8 cellular contexts compared by ENCODE assay signal in genomic region chr3:55487376-55488241, GRCh38. TPM values are rescaled to one million over a fixed set of nuclear protein-coding genes. Genes with fewer than 3 reads are reported as not detected.
A peak's percentile ranks its signal among the peaks of the same experiment; 100 is the strongest.
DNase-seq lines count a peak whose midpoint lies in the region; ATAC-seq and TF ChIP-seq lines count a peak whose summit lies in the region.

No MANE protein-coding gene starts in this region.

- H3K36me3 Mint-ChIP-seq in activated naive CD4-positive, alpha-beta T cell treated with anti-CD3 and anti-CD28 coated beads for 36 hours (ENCODE audit: low read depth): peaks cover 2% of the 10 kb centered on the region
- peaks cover 0 to 5% (median 0%) of the 10 kb centered on the region in 5 donors for H3K36me3 Mint-ChIP-seq in naive thymus-derived CD4-positive, alpha-beta T cell

- no peak for ATAC-seq in naive thymus-derived CD4-positive, alpha-beta T cell
- no peak for ATAC-seq in HG03095 (IDR thresholded peaks at IDR 0.05; ENCODE audit: unreplicated experiment)
- no peak for ATAC-seq in HG03432 (IDR thresholded peaks at IDR 0.05; ENCODE audit: unreplicated experiment)

- CTCF ChIA-PET in activated naive CD4-positive, alpha-beta T cell treated with anti-CD3 and anti-CD28 coated beads for 36 hours (lab: Charles Lee): interaction anchor here (0.8 kb wide), 1 partner anchor 260 kb away, joined by 3 read pairs; no protein-coding TSS in a partner anchor
- CTCF ChIA-PET in naive thymus-derived CD4-positive, alpha-beta T cell (lab: Charles Lee): no interaction called here

- peaks cover 28% of the 10 kb centered on the region for H3K4me1 Mint-ChIP-seq in activated naive CD4-positive, alpha-beta T cell treated with anti-CD3 and anti-CD28 coated beads for 36 hours (ENCODE audit: low read depth)
- peaks cover 0 to 51% (median 26%) of the 10 kb centered on the region in 7 donors for H3K4me1 Mint-ChIP-seq in naive thymus-derived CD4-positive, alpha-beta T cell

- peaks cover 18% of the 10 kb centered on the region for H3K36me3 ChIP-seq in SJCRH30
- no peaks in the 10 kb centered on the region for H3K36me3 ChIP-seq in esophagus muscularis mucosa
- H3K36me3 ChIP-seq in naive thymus-derived CD4-positive, alpha-beta T cell (ENCODE audit: control insufficient read depth in 2 of 3, insufficient read depth in 3 of 3, low read length in 3 of 3): no peaks in the 10 kb centered on the region

- H3K27me3 ChIP-seq in SJCRH30 (no peaks in the 10 kb centered on the region), esophagus muscularis mucosa (peaks cover 0 to 45% (median 0%) of the 10 kb centered on the region in 4 donors)
- H3K27me3 ChIP-seq in naive thymus-derived CD4-positive, alpha-beta T cell (ENCODE audit: control insufficient read depth in 2 of 2, insufficient read depth in 2 of 2, low read length in 2 of 2): peaks cover 0 to 4% of the 10 kb centered on the region in 2 donors

- intact Hi-C loops in activated naive CD4-positive, alpha-beta T cell treated with anti-CD3 and anti-CD28 coated beads for 36 hours (cut with micrococcal nuclease): loop anchor here (5.0 kb wide), 1 partner anchor 635 kb away; no protein-coding TSS in a partner anchor
- intact Hi-C loops in esophagus muscularis mucosa (cut with DNase I): loop anchor here (10.0 kb wide), 4 partner anchors 293 to 557 kb away; no protein-coding TSS in a partner anchor
- intact Hi-C loops in naive thymus-derived CD4-positive, alpha-beta T cell (cut with micrococcal nuclease): loop anchor here in 1 of 2 donors (5.0 kb wide), 1 partner anchor 815 kb away; no protein-coding TSS in a partner anchor

- H3K4me1 ChIP-seq in SJCRH30: peaks cover 20% of the 10 kb centered on the region
- peaks cover 9 to 78% (median 65%) of the 10 kb centered on the region in 4 donors for H3K4me1 ChIP-seq in esophagus muscularis mucosa
- no peaks in the 10 kb centered on the region for H3K4me1 ChIP-seq in naive thymus-derived CD4-positive, alpha-beta T cell (ENCODE audit: control insufficient read depth in 2 of 2, insufficient read depth in 2 of 2, low read length in 2 of 2)

- no peak for TF ChIP-seq EP300 in esophagus muscularis mucosa (IDR thresholded peaks at IDR 0.05)

- no peaks in the 10 kb centered on the region for H3K9me3 Mint-ChIP-seq in activated naive CD4-positive, alpha-beta T cell treated with anti-CD3 and anti-CD28 coated beads for 36 hours
- peaks cover 0 to 11% (median 0%) of the 10 kb centered on the region in 11 donors for H3K9me3 Mint-ChIP-seq in naive thymus-derived CD4-positive, alpha-beta T cell

- TF ChIP-seq POLR2A in esophagus muscularis mucosa (IDR thresholded peaks at IDR 0.05; ENCODE audit: low read depth): no peak

- peak overlapping the region; percentile 89 for H3K4me3 ChIP-seq in SJCRH30
- peak overlapping the region; percentile 86 to 95 (median 90) for H3K4me3 ChIP-seq in esophagus muscularis mucosa
- H3K4me3 ChIP-seq in naive thymus-derived CD4-positive, alpha-beta T cell (ENCODE audit: low read length): no peak overlapping the region

- peaks cover 71% of the 10 kb centered on the region for H3K27me3 Mint-ChIP-seq in activated naive CD4-positive, alpha-beta T cell treated with anti-CD3 and anti-CD28 coated beads for 36 hours (ENCODE audit: low read depth)
- peaks cover 65 to 89% (median 74%) of the 10 kb centered on the region in 5 donors for H3K27me3 Mint-ChIP-seq in naive thymus-derived CD4-positive, alpha-beta T cell

- POLR2A ChIA-PET in naive thymus-derived CD4-positive, alpha-beta T cell (lab: Charles Lee): no interaction called here

- H3K27ac Mint-ChIP-seq in activated naive CD4-positive, alpha-beta T cell treated with anti-CD3 and anti-CD28 coated beads for 36 hours: no peak overlapping the region
- peak overlapping the region in 1 of 9 donors; percentile 52 for H3K27ac Mint-ChIP-seq in naive thymus-derived CD4-positive, alpha-beta T cell

- no peak for TF ChIP-seq CTCF in esophagus muscularis mucosa (IDR thresholded peaks at IDR 0.05)

- H3K4me3 Mint-ChIP-seq in activated naive CD4-positive, alpha-beta T cell treated with anti-CD3 and anti-CD28 coated beads for 36 hours: peak overlapping the region; percentile 66
- peak overlapping the region; percentile 40 to 85 (median 70) for H3K4me3 Mint-ChIP-seq in naive thymus-derived CD4-positive, alpha-beta T cell

- H3K9me3 ChIP-seq in SJCRH30 (replicated peaks) (no peaks in the 10 kb centered on the region), esophagus muscularis mucosa (no peaks in the 10 kb centered on the region)
- H3K9me3 ChIP-seq in naive thymus-derived CD4-positive, alpha-beta T cell (ENCODE audit: control insufficient read depth in 2 of 3, low read length in 3 of 3): no peaks in the 10 kb centered on the region

- peak overlapping the region; percentile 78 for H3K27ac ChIP-seq in SJCRH30
- peak overlapping the region; percentile 85 to 89 (median 86) for H3K27ac ChIP-seq in esophagus muscularis mucosa (replicated peaks in 1 of 4)
- no peak overlapping the region for H3K27ac ChIP-seq in naive thymus-derived CD4-positive, alpha-beta T cell (ENCODE audit: low read depth, low read length)

- WGBS in esophagus muscularis mucosa: under 1% methylated on average over 26 of the region's 71 CpGs

- no peak for DNase-seq in activated naive CD4-positive, alpha-beta T cell treated with anti-CD3 and anti-CD28 coated beads for 36 hours
- DNase-seq in activated naive CD4-positive, alpha-beta T cell treated with anti-CD3 and anti-CD28 coated beads, Interleukin-2, amount 50 U/mL, for 16 hours: no peak
- DNase-seq in SJCRH30 (peak; percentile 76 to 77), esophagus muscularis mucosa (ENCODE audit: extremely low spot score) (no peak), NCI-H774 (lab: John Stamatoyannopoulos, UW) (no peak)
- DNase-seq in naive thymus-derived CD4-positive, alpha-beta T cell: no peak

RNA-seq across cellular contexts. Expression of gene WNT5A, which starts 0.5 kb away (rescaled TPM):
- not detected for total RNA-seq in activated naive CD4-positive, alpha-beta T cell treated with anti-CD3 and anti-CD28 coated beads for 36 hours
- 33.1 and 34.6 TPM in 2 replicates for total RNA-seq in SJCRH30 (2014; rRNA removed; shearing (Covaris generic))
- 10 to 100 TPM; 14.5 to 45.9 (median 21.0) TPM for total RNA-seq in esophagus muscularis mucosa
- total RNA-seq in naive thymus-derived CD4-positive, alpha-beta T cell: under 1 TPM in 1 of 5 experiments, not detected in 4; 0.36 TPM
- polyA plus RNA-seq in naive thymus-derived CD4-positive, alpha-beta T cell: not detected

Comparison
In these comparisons a context has a peak if more than half of its experiments do, and no peak if none do; other contexts are left out.
1. DNase-seq: peak in SJCRH30 (2 of 2); none in activated naive CD4-positive, alpha-beta T cell treated with anti-CD3 and anti-CD28 coated beads for 36 hours (single experiment), activated naive CD4-positive, alpha-beta T cell treated with anti-CD3 and anti-CD28 coated beads, Interleukin-2, amount 50 U/mL, for 16 hours (single experiment), esophagus muscularis mucosa (single experiment), naive thymus-derived CD4-positive, alpha-beta T cell (0 of 9) and NCI-H774 (single experiment).
2. RNA of gene WNT5A, which starts 0.5 kb away (total RNA-seq): 33.1 to 34.6 TPM in SJCRH30 and 14.5 to 45.9 TPM in esophagus muscularis mucosa; not detected in activated naive CD4-positive, alpha-beta T cell treated with anti-CD3 and anti-CD28 coated beads for 36 hours and 0.36 TPM in naive thymus-derived CD4-positive, alpha-beta T cell; every median in the first group is over 10 times any median in the second.